8 cellular contexts compared by ENCODE assay signal in the genomic region with DNA sequence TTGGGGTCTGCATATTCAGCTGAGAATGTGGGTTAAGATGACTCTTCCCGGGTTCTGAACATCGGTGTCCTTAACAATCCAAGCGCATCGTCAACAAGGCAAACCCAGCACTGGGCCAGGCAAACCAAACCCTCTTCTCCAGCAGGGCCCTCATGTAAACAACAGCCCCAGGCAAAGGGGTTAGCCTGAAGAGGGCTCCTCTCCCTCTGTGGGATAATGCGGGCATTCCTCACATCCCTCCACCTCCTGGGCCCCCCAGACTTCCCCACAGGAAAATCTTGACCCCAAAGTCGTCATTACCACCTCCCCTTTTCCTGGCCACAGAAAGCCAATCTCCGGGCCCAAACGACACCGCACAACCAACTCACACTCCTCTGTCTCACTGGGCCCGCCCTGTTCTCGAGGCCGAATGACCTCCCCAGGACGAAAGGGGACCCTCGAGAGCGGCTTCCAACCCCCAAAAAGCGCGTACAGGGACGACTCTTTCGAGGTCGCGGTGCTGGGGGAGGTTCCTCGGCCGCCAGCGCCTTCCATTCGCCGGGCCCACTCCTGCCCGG. TPM values are rescaled to one million over a fixed set of nuclear protein-coding genes. Genes with fewer than 3 reads are reported as not detected.
DNase-seq lines count a peak whose midpoint lies in the region; ATAC-seq and TF ChIP-seq lines count a peak whose summit lies in the region.

No MANE protein-coding gene starts in this region.

- H3K4me1 Mint-ChIP-seq in activated CD4-positive, alpha-beta T cell treated with anti-CD3 and anti-CD28 coated beads for 36 hours, result peaks cover 70% of the 10 kb centered on the region

- H3K36me3 ChIP-seq in breast epithelium (peaks cover 6% of the 10 kb centered on the region), left lung (peaks cover 0 to 26% of the 10 kb centered on the region in 2 donors), thoracic aorta (peaks cover 10% of the 10 kb centered on the region)

- no peak for TF ChIP-seq CTCF in breast epithelium (IDR thresholded peaks at IDR 0.05)
- TF ChIP-seq CTCF in left lung (IDR thresholded peaks at IDR 0.05), result no peak
- TF ChIP-seq CTCF in thoracic aorta (IDR thresholded peaks at IDR 0.05), result no peak

- H3K27ac ChIP-seq in breast epithelium (peak overlapping the region; percentile 93 to 96), left lung (peak overlapping the region; percentile 84 to 91), thoracic aorta (peak overlapping the region; percentile 88 to 91)

- TF ChIP-seq POLR2A in breast epithelium (IDR thresholded peaks at IDR 0.05), result no peak

- peaks cover 52% of the 10 kb centered on the region for H3K36me3 Mint-ChIP-seq in activated CD4-positive, alpha-beta T cell treated with anti-CD3 and anti-CD28 coated beads for 36 hours (ENCODE audit: low read depth)

- peak overlapping the region; percentile 86 to 100 (median 93) for H3K4me3 ChIP-seq in breast epithelium
- peak overlapping the region; percentile 97 to 100 for H3K4me3 ChIP-seq in left lung
- peak overlapping the region; percentile 94 for H3K4me3 ChIP-seq in thoracic aorta

- H3K27me3 ChIP-seq in breast epithelium (no peaks in the 10 kb centered on the region), left lung (no peaks in the 10 kb centered on the region), thoracic aorta (replicated peaks; ENCODE audit: insufficient read depth) (no peaks in the 10 kb centered on the region)

- H3K27ac Mint-ChIP-seq in activated CD4-positive, alpha-beta T cell treated with anti-CD3 and anti-CD28 coated beads for 36 hours, result peak overlapping the region; percentile 100

- intact Hi-C loops in activated CD4-positive, alpha-beta T cell treated with anti-CD3 and anti-CD28 coated beads for 36 hours (cut with DNase I, micrococcal nuclease), result loop anchor here in 1 of 2 experiments (2.0 to 10.0 kb wide), 4 partner anchors 176 to 792 kb away; a partner anchor contains a TSS
- intact Hi-C loops in breast epithelium (cut with DNase I; ENCODE audit: low total_unique reads) (no loop called here), left lung (cut with DNase I) (loop anchor here in 1 of 2 donors (5.0 kb wide), 1 partner anchor 35 kb away; no protein-coding TSS in a partner anchor)

- DNase-seq in activated CD4-positive, alpha-beta T cell treated with anti-CD3 and anti-CD28 coated beads for 36 hours, result peak; percentile 27
- DNase-seq in activated CD4-positive, alpha-beta T cell treated with anti-CD3 and anti-CD28 coated beads, Interleukin-2, amount 50 U/mL, for 1 hour, result no peak
- peak; percentile 43 for DNase-seq in M059J (ENCODE audit: low read depth)
- DNase-seq in breast epithelium (ENCODE audit: low spot score in 2 of 2), result no peak
- DNase-seq in left lung, result peak in 1 of 2 donors; percentile 33
- DNase-seq in thoracic aorta (ENCODE audit: low spot score), result no peak

- H3K9me3 ChIP-seq in breast epithelium, result no peaks in the 10 kb centered on the region
- H3K9me3 ChIP-seq in left lung, result no peaks in the 10 kb centered on the region
- no peaks in the 10 kb centered on the region for H3K9me3 ChIP-seq in thoracic aorta

- no peak for ATAC-seq in activated CD4-positive, alpha-beta T cell treated with anti-CD3 and anti-CD28 coated beads for 36 hours
- ATAC-seq in left lung, result peak; percentile 17
- ATAC-seq in thoracic aorta (ENCODE audit: insufficient number of reproducible peaks, low FRiP score, low read depth), result no peak
- ATAC-seq in GM18870 (IDR thresholded peaks at IDR 0.05; ENCODE audit: unreplicated experiment), result no peak
- ATAC-seq in GM18511 (IDR thresholded peaks at IDR 0.05; ENCODE audit: unreplicated experiment), result no peak

- H3K4me1 ChIP-seq in breast epithelium (peaks cover 20 to 21% of the 10 kb centered on the region in 2 donors), left lung (peaks cover 6 to 42% of the 10 kb centered on the region in 2 donors), thoracic aorta (ENCODE audit: control insufficient read depth in 1 of 2, low read depth in 2 of 2) (peaks cover 11 to 35% of the 10 kb centered on the region in 2 donors)

- POLR2A ChIA-PET in activated CD4-positive, alpha-beta T cell treated with anti-CD3 and anti-CD28 coated beads for 36 hours (lab: Charles Lee), result interaction anchor here (0.5 kb wide), 1 partner anchor 86 kb away, joined by 5 read pairs; no protein-coding TSS in a partner anchor

- no peaks in the 10 kb centered on the region for H3K9me3 Mint-ChIP-seq in activated CD4-positive, alpha-beta T cell treated with anti-CD3 and anti-CD28 coated beads for 36 hours (ENCODE audit: low read depth)

- H3K27me3 Mint-ChIP-seq in activated CD4-positive, alpha-beta T cell treated with anti-CD3 and anti-CD28 coated beads for 36 hours, result no peaks in the 10 kb centered on the region

- peak overlapping the region; percentile 97 for H3K4me3 Mint-ChIP-seq in activated CD4-positive, alpha-beta T cell treated with anti-CD3 and anti-CD28 coated beads for 36 hours

- CTCF ChIA-PET in activated CD4-positive, alpha-beta T cell treated with anti-CD3 and anti-CD28 coated beads for 36 hours (lab: Charles Lee), result interaction anchor here (0.8 to 1.6 kb wide), 3 partner anchors 13 to 53 kb away, joined by 3 to 5 read pairs (median 4); no protein-coding TSS in a partner anchor

RNA-seq across cellular contexts. Expression of a gene that starts 0.6 kb away (rescaled TPM):
- total RNA-seq in activated CD4-positive, alpha-beta T cell treated with anti-CD3 and anti-CD28 coated beads for 36 hours, result 100 to 1,000 TPM; 258 to 268 TPM
- total RNA-seq in M059J (2014; rRNA removed; shearing (Covaris generic)), result 116 and 209 TPM in 2 replicates
- total RNA-seq in breast epithelium, result 100 to 1,000 TPM; 131 to 150 (median 145) TPM
- 100 to 1,000 TPM; 140 to 163 TPM for total RNA-seq in left lung
- 100 to 1,000 TPM; 122 to 144 TPM for total RNA-seq in thoracic aorta

RNA-seq across cellular contexts. Expression of a gene that starts 0.7 kb away (rescaled TPM):
- total RNA-seq in activated CD4-positive, alpha-beta T cell treated with anti-CD3 and anti-CD28 coated beads for 36 hours, result 100 to 1,000 TPM; 100 to 107 TPM
- total RNA-seq in M059J (2014; rRNA removed; shearing (Covaris generic)), result 7.8 and 10.9 TPM in 2 replicates
- total RNA-seq in breast epithelium (10 to 100 TPM; 15.2 to 34.4 (median 26.9) TPM), left lung (10 to 100 TPM; 48.1 to 48.5 TPM), thoracic aorta (10 to 100 TPM; 22.5 to 29.2 TPM)

RNA-seq across cellular contexts. Expression of a gene that starts 29.3 kb away (rescaled TPM):
- total RNA-seq in activated CD4-positive, alpha-beta T cell treated with anti-CD3 and anti-CD28 coated beads for 36 hours, result 10 to 100 TPM; 31.8 to 34.4 TPM
- 35.5 and 39.4 TPM in 2 replicates for total RNA-seq in M059J (2014; rRNA removed; shearing (Covaris generic))
- total RNA-seq in breast epithelium, result 10 to 100 TPM; 36.7 to 46.9 (median 44.3) TPM
- total RNA-seq in left lung, result 10 to 100 TPM; 49.1 to 56.9 TPM
- total RNA-seq in thoracic aorta, result 10 to 100 TPM; 37.1 to 80.8 TPM

RNA-seq across cellular contexts. Expression of a gene that starts 29.8 kb away (rescaled TPM):
- 10 to 100 TPM; 38.6 to 56.5 TPM for total RNA-seq in activated CD4-positive, alpha-beta T cell treated with anti-CD3 and anti-CD28 coated beads for 36 hours
- total RNA-seq in M059J (2014; rRNA removed; shearing (Covaris generic)), result 44.4 and 67.3 TPM in 2 replicates
- 10 to 100 TPM; 24.6 to 38.5 (median 32.8) TPM for total RNA-seq in breast epithelium
- total RNA-seq in left lung, result 10 to 100 TPM; 37.5 to 50.5 TPM
- total RNA-seq in thoracic aorta, result 10 to 100 TPM; 49.7 to 63.5 TPM

RNA-seq across cellular contexts. Expression of a gene that starts 37.2 kb away (rescaled TPM):
- total RNA-seq in activated CD4-positive, alpha-beta T cell treated with anti-CD3 and anti-CD28 coated beads for 36 hours, result 1 to 10 TPM; 5.2 to 6.8 TPM
- total RNA-seq in M059J (2014; rRNA removed; shearing (Covaris generic)), result not detected in 2 replicates
- total RNA-seq in breast epithelium (1 to 10 TPM in 2 of 3 donors, under 1 TPM in 1; 0.88 to 3.2 (median 2.6) TPM), left lung (under 1 TPM; 0.55 TPM), thoracic aorta (1 to 10 TPM; 1.5 to 2.3 TPM)

Comparison
In these comparisons a context has a peak if more than half of its experiments do, and no peak if none do; other contexts are left out.
1. DNase-seq: peak in activated CD4-positive, alpha-beta T cell treated with anti-CD3 and anti-CD28 coated beads for 36 hours (single experiment) and M059J (single experiment); none in activated CD4-positive, alpha-beta T cell treated with anti-CD3 and anti-CD28 coated beads, Interleukin-2, amount 50 U/mL, for 1 hour (single experiment), breast epithelium (0 of 2) and thoracic aorta (single experiment).
2. Peak in every context shown above with its lines, with median percentiles within 50 percentile points of each other: H3K27ac ChIP-seq and H3K4me3 ChIP-seq.